1 cellular context compared by ENCODE assay signal in genomic region chr17:13385481-13385907, GRCh38.
TF ChIP-seq lines count a peak whose summit lies in the region.

No MANE protein-coding gene starts in this region.

TF ChIP-seq in H1, 55 proteins besides CTCF, POLR2A, EP300 and RAD21:
- TF ChIP-seq, protein P1, sequence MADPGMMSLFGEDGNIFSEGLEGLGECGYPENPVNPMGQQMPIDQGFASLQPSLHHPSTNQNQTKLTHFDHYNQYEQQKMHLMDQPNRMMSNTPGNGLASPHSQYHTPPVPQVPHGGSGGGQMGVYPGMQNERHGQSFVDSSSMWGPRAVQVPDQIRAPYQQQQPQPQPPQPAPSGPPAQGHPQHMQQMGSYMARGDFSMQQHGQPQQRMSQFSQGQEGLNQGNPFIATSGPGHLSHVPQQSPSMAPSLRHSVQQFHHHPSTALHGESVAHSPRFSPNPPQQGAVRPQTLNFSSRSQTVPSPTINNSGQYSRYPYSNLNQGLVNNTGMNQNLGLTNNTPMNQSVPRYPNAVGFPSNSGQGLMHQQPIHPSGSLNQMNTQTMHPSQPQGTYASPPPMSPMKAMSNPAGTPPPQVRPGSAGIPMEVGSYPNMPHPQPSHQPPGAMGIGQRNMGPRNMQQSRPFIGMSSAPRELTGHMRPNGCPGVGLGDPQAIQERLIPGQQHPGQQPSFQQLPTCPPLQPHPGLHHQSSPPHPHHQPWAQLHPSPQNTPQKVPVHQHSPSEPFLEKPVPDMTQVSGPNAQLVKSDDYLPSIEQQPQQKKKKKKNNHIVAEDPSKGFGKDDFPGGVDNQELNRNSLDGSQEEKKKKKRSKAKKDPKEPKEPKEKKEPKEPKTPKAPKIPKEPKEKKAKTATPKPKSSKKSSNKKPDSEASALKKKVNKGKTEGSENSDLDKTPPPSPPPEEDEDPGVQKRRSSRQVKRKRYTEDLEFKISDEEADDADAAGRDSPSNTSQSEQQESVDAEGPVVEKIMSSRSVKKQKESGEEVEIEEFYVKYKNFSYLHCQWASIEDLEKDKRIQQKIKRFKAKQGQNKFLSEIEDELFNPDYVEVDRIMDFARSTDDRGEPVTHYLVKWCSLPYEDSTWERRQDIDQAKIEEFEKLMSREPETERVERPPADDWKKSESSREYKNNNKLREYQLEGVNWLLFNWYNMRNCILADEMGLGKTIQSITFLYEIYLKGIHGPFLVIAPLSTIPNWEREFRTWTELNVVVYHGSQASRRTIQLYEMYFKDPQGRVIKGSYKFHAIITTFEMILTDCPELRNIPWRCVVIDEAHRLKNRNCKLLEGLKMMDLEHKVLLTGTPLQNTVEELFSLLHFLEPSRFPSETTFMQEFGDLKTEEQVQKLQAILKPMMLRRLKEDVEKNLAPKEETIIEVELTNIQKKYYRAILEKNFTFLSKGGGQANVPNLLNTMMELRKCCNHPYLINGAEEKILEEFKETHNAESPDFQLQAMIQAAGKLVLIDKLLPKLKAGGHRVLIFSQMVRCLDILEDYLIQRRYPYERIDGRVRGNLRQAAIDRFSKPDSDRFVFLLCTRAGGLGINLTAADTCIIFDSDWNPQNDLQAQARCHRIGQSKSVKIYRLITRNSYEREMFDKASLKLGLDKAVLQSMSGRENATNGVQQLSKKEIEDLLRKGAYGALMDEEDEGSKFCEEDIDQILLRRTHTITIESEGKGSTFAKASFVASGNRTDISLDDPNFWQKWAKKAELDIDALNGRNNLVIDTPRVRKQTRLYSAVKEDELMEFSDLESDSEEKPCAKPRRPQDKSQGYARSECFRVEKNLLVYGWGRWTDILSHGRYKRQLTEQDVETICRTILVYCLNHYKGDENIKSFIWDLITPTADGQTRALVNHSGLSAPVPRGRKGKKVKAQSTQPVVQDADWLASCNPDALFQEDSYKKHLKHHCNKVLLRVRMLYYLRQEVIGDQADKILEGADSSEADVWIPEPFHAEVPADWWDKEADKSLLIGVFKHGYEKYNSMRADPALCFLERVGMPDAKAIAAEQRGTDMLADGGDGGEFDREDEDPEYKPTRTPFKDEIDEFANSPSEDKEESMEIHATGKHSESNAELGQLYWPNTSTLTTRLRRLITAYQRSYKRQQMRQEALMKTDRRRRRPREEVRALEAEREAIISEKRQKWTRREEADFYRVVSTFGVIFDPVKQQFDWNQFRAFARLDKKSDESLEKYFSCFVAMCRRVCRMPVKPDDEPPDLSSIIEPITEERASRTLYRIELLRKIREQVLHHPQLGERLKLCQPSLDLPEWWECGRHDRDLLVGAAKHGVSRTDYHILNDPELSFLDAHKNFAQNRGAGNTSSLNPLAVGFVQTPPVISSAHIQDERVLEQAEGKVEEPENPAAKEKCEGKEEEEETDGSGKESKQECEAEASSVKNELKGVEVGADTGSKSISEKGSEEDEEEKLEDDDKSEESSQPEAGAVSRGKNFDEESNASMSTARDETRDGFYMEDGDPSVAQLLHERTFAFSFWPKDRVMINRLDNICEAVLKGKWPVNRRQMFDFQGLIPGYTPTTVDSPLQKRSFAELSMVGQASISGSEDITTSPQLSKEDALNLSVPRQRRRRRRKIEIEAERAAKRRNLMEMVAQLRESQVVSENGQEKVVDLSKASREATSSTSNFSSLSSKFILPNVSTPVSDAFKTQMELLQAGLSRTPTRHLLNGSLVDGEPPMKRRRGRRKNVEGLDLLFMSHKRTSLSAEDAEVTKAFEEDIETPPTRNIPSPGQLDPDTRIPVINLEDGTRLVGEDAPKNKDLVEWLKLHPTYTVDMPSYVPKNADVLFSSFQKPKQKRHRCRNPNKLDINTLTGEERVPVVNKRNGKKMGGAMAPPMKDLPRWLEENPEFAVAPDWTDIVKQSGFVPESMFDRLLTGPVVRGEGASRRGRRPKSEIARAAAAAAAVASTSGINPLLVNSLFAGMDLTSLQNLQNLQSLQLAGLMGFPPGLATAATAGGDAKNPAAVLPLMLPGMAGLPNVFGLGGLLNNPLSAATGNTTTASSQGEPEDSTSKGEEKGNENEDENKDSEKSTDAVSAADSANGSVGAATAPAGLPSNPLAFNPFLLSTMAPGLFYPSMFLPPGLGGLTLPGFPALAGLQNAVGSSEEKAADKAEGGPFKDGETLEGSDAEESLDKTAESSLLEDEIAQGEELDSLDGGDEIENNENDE (IDR thresholded peaks at IDR 0.05; ENCODE audit: insufficient replicate concordance, low read length): no peak
- no peak for TF ChIP-seq SRF (IDR thresholded peaks at IDR 0.05; ENCODE audit: low read depth, low read length)
- no peak for TF ChIP-seq GABPA (IDR thresholded peaks at IDR 0.05; ENCODE audit: borderline replicate concordance, insufficient read depth, low read length)
- no peak for TF ChIP-seq RXRA (IDR thresholded peaks at IDR 0.05; ENCODE audit: insufficient read depth, low read depth, low read length)
- TF ChIP-seq GTF2F1 (IDR thresholded peaks at IDR 0.05; ENCODE audit: borderline replicate concordance, low read depth, low read length): no peak
- TF ChIP-seq CBX5 (IDR thresholded peaks at IDR 0.05; ENCODE audit: low read depth, low read length): no peak
- no peak for TF ChIP-seq CTBP2 (IDR thresholded peaks at IDR 0.05; ENCODE audit: borderline replicate concordance, insufficient read depth, insufficient read length, low read length)
- no peak for TF ChIP-seq EGR1 (IDR thresholded peaks at IDR 0.05; ENCODE audit: borderline replicate concordance, low read depth, low read length)
TF ChIP-seq in H1: peak in this region for 0.
